In the genomic region with DNA sequence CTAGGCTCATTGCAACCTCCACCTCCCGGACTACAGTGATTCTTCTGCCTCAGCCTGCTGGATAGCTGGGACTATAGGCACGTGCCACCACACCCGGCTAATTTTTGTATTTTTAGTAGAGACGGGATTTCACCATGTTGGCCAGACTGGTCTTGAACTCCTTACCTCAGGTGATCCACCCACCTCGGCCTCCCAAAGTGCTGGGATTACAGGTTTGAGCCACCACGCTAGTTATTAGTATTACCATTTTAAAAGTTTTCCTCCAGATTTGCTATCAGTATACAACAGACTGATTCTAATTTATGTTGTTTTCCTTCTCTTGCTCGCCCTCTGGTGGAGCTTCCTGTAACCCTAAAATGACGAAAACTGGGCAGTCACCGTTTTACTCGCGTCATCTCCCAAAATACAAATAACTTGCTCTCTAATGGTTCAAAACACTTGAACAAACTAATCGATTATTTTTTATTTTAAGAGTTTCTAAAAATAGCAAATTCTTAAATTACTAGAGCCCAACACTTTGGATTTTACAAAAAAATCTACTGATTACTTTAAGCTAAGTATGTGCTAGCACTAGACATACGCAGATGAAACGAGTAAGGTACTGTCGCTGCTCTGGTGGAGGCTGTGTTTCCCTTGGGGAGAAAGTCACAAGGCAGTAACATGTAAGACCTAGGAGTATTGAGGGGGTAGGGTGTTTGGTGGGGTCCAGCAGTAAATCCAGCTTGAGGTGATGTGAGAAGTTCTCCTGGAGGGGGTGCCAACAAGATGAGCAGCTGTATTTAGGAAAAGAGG, we compare ENCODE assay signal across 8 cellular contexts.
DNase-seq lines count a peak whose midpoint lies in the region; ATAC-seq, FAIRE-seq and TF ChIP-seq lines count a peak whose summit lies in the region.

No MANE protein-coding gene starts in this region.

- H3K9me3 ChIP-seq in RWPE2 (ENCODE audit: severe bottlenecking), result no peaks in the 10 kb centered on the region

- H3K4me3 ChIP-seq in RWPE2 (ENCODE audit: severe bottlenecking), result no peak overlapping the region

- H3K27me3 ChIP-seq in RWPE2 (ENCODE audit: insufficient read depth, poor library complexity, severe bottlenecking), result no peaks in the 10 kb centered on the region

- H3K27ac ChIP-seq in RWPE2 (ENCODE audit: poor library complexity, severe bottlenecking), result no peak overlapping the region

- H3K36me3 Mint-ChIP-seq in Calu3 (ENCODE audit: insufficient read depth, unreplicated experiment), result no peaks in the 10 kb centered on the region

- FAIRE-seq in urothelium cell line (lab: Jason Lieb, UNC), result no peak

- peaks cover 7% of the 10 kb centered on the region for H3K4me1 ChIP-seq in RWPE2 (ENCODE audit: insufficient read depth, poor library complexity, severe bottlenecking)

- peak; percentile 76 for DNase-seq in Calu3
- peak; percentile 56 for DNase-seq in HT1080 (ENCODE audit: low read depth)
- DNase-seq in RWPE2 (ENCODE audit: low spot score), result no peak
- peak; percentile 47 for DNase-seq in activated gamma-delta T cell treated with anti-CD3 and anti-CD28 coated beads, Interleukin-2, amount 50 U/mL, for 16 hours (ENCODE audit: low read depth)
- DNase-seq in germinal center (ENCODE audit: low spot score), result peak; percentile 68
- DNase-seq in pons (ENCODE audit: low spot score), result peak; percentile 91
- DNase-seq in urothelium cell line (ENCODE audit: low spot score), result peak; percentile 33

- no peaks in the 10 kb centered on the region for H3K27me3 Mint-ChIP-seq in Calu3 (ENCODE audit: unreplicated experiment)

- BruUV-seq in Calu3 (replicated peaks; lab: Mats Ljungman, UMichigan), result no TSS peak

- TF ChIP-seq CTCF in Calu3 (IDR thresholded peaks at IDR 0.05; ENCODE audit: unreplicated experiment) (peak; percentile 87), RWPE2 (IDR thresholded peaks at IDR 0.05; ENCODE audit: poor library complexity, severe bottlenecking) (peak; percentile 86)

- H3K36me3 ChIP-seq in RWPE2 (ENCODE audit: low read depth), result no peaks in the 10 kb centered on the region

- H3K9me3 Mint-ChIP-seq in Calu3 (ENCODE audit: low read depth, unreplicated experiment), result no peaks in the 10 kb centered on the region

- CTCF ChIA-PET in Calu3 (lab: Charles Lee), result interaction anchor here (0.5 to 2.1 kb wide), 16 partner anchors 14 to 626 kb away, joined by 3 to 12 read pairs (median 6); no protein-coding TSS in a partner anchor

- H3K27ac Mint-ChIP-seq in Calu3 (ENCODE audit: unreplicated experiment), result peak overlapping the region; percentile 77

- H3K4me3 Mint-ChIP-seq in Calu3 (ENCODE audit: low read depth, unreplicated experiment), result peak overlapping the region; percentile 53

- H3K4me1 Mint-ChIP-seq in Calu3 (ENCODE audit: low read depth, unreplicated experiment), result peaks cover under 1% of the 10 kb centered on the region

- ATAC-seq in GM19455 (IDR thresholded peaks at IDR 0.05; ENCODE audit: unreplicated experiment) (peak; percentile 77), RWPE2 (ENCODE audit: low read depth) (peak; percentile 70)

- intact Hi-C loops in Calu3 (cut with micrococcal nuclease; ENCODE audit: unreplicated experiment), result loop anchor here (1.0 to 10.0 kb wide), 3 partner anchors 399 to 1247 kb away; no protein-coding TSS in a partner anchor
